In the genomic region with DNA sequence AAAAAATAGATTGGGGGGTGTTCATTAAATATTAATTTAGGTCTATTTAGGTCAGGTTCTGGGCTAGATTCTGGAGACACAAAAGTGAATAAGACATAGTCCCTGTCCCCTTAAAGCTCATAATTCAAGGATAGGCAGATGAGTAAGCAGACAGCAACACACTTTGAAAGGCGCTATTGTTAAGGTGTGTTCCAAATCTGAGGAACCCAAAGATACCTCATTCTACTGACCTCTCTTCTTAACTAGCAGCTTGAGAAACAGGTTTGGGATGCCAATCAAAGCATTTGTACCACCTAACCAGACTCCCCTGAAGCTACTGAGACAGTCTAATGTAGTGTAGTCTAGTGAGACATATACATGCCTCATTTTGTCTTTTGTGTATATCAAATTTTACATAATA, we compare ENCODE assay signal across 34 cellular contexts. TPM values are rescaled to one million over a fixed set of nuclear protein-coding genes. Genes with fewer than 3 reads are reported as not detected.
"Had no signal": no experiment of that assay in that cellular context is flagged by ENCODE, and none has a peak within 500 bp of the region (broad histone marks: within the 10 kb centered on the region; RNA-seq: fewer than 3 reads in every experiment).

No MANE protein-coding gene starts in this region.

- H3K4me1 ChIP-seq: lower lobe of right lung, neural progenitor cell, right atrium auricular region, right lobe of liver, suprapubic skin, tibial artery had no signal

- H3K4me2 ChIP-seq: neural progenitor cell had no signal

- H3K36me3 ChIP-seq: left lung, lower lobe of right lung, neural progenitor cell, neutrophil, right atrium auricular region, right lobe of liver, suprapubic skin, thoracic aorta, tibial artery, upper lobe of right lung had no signal

- H2AFZ ChIP-seq: neural progenitor cell had no signal

- H3K4me3 Mint-ChIP-seq: immature natural killer cell; mesothelial cell of epicardium; naive B cell; natural killer cell; nephron progenitor cell; neural progenitor cell; stimulated activated effector memory CD8-positive, alpha-beta T cell treated with anti-CD3 and anti-CD28 coated beads, Interleukin-12 subunit alpha, Interleukin-12 subunit beta, amount 100 ng/mL, for 72 hours; stimulated activated naive CD8-positive, alpha-beta T cell treated with anti-CD3 and anti-CD28 coated beads, Interleukin-15, Interleukin-2, amounts not matched to agents 100 ng/mL and 50 ng/mL, for 24 hours had no signal

- DNase-seq: hypothalamus; immature natural killer cell; kidney; left colon; left lung; lower lobe of right lung; mesendoderm; naive B cell; natural killer cell; nephron progenitor cell; occipital lobe; right lobe of liver; stimulated activated CD4-positive, alpha-beta T cell treated with anti-CD3 and anti-CD28 coated beads, Interleukin-12 subunit alpha, Interleukin-12 subunit beta, amount 100 ng/mL, for 4 hours; stimulated activated CD4-positive, alpha-beta T cell treated with anti-CD3 and anti-CD28 coated beads, Interleukin-15, amount 100 ng/mL, for 24 hours; stimulated activated CD4-positive, alpha-beta T cell treated with anti-CD3 and anti-CD28 coated beads, Interleukin-2, amount 100 ng/mL, for 24 hours; stimulated activated CD4-positive, alpha-beta T cell treated with anti-CD3 and anti-CD28 coated beads, Interleukin-4, amount 100 ng/mL, for 1 hour; stimulated activated naive CD4-positive, alpha-beta T cell; tibial artery; trophoblast cell; upper lobe of right lung had no signal

- H3K9me3 Mint-ChIP-seq: immature natural killer cell; naive B cell; natural killer cell; nephron progenitor cell; neural progenitor cell; stimulated activated effector memory CD8-positive, alpha-beta T cell treated with anti-CD3 and anti-CD28 coated beads, Interleukin-12 subunit alpha, Interleukin-12 subunit beta, amount 100 ng/mL, for 72 hours; stimulated activated naive CD8-positive, alpha-beta T cell treated with anti-CD3 and anti-CD28 coated beads, Interleukin-15, Interleukin-2, amounts not matched to agents 100 ng/mL and 50 ng/mL, for 24 hours had no signal

- ATAC-seq: left colon; left lung; lower lobe of right lung; natural killer cell; right lobe of liver; stimulated activated effector memory CD8-positive, alpha-beta T cell treated with anti-CD3 and anti-CD28 coated beads, Interleukin-12 subunit alpha, Interleukin-12 subunit beta, amount 100 ng/mL, for 72 hours; upper lobe of right lung had no signal

- H3K9me3 ChIP-seq: left lung, lower lobe of right lung, neutrophil, right atrium auricular region, right lobe of liver, suprapubic skin, thoracic aorta, tibial artery, upper lobe of right lung had no signal

- H3K9ac ChIP-seq: neural progenitor cell had no signal

- H3K4me1 Mint-ChIP-seq: immature natural killer cell; mesothelial cell of epicardium; naive B cell; natural killer cell; nephron progenitor cell; neural progenitor cell; stimulated activated effector memory CD8-positive, alpha-beta T cell treated with anti-CD3 and anti-CD28 coated beads, Interleukin-12 subunit alpha, Interleukin-12 subunit beta, amount 100 ng/mL, for 72 hours had no signal

- H3K4me3 ChIP-seq: left lung, lower lobe of right lung, neural progenitor cell, right atrium auricular region, right lobe of liver, suprapubic skin, thoracic aorta, tibial artery, upper lobe of right lung had no signal

- H3K36me3 Mint-ChIP-seq: mesothelial cell of epicardium; natural killer cell; neural progenitor cell; stimulated activated effector memory CD8-positive, alpha-beta T cell treated with anti-CD3 and anti-CD28 coated beads, Interleukin-12 subunit alpha, Interleukin-12 subunit beta, amount 100 ng/mL, for 72 hours had no signal

- H3K27me3 ChIP-seq: left lung, neural progenitor cell, right atrium auricular region, right lobe of liver, suprapubic skin, tibial artery, upper lobe of right lung had no signal

- FAIRE-seq: islet of Langerhans, kidney, urothelium cell line had no signal

- H3K27ac Mint-ChIP-seq: immature natural killer cell; mesothelial cell of epicardium; naive B cell; natural killer cell; nephron progenitor cell; neural progenitor cell; progenitor cell of endocrine pancreas; stimulated activated effector memory CD8-positive, alpha-beta T cell treated with anti-CD3 and anti-CD28 coated beads, Interleukin-12 subunit alpha, Interleukin-12 subunit beta, amount 100 ng/mL, for 72 hours; stimulated activated naive CD8-positive, alpha-beta T cell treated with anti-CD3 and anti-CD28 coated beads, Interleukin-15, Interleukin-2, amounts not matched to agents 100 ng/mL and 50 ng/mL, for 24 hours had no signal

- H3K27ac ChIP-seq: left lung, lower lobe of right lung, neural progenitor cell, neutrophil, right atrium auricular region, right lobe of liver, suprapubic skin, thoracic aorta, tibial artery, upper lobe of right lung had no signal

RNA-seq across cellular contexts. Expression of gene M1AP, which starts 40.8 kb away (rescaled TPM):
- total RNA-seq: natural killer cell, occipital lobe, osteocyte, pulmonary artery endothelial cell, right lobe of liver, skeletal muscle tissue had no signal
- polyA plus RNA-seq: immature natural killer cell had no signal
